ENCODE assay signal across 1 cellular context in genomic region chr12:88062464-88062863, GRCh38.
TF ChIP-seq lines count a peak whose summit lies in the region.

No MANE protein-coding gene starts in this region.

TF ChIP-seq in WTC11, 78 proteins besides CTCF, POLR2A, EP300 and RAD21 (continued from another document):
- no peak for TF ChIP-seq STAT6 (CRISPR knock-in tag; conservative IDR thresholded peaks at IDR 0.05; ENCODE audit: low read depth)
